In the genomic region with DNA sequence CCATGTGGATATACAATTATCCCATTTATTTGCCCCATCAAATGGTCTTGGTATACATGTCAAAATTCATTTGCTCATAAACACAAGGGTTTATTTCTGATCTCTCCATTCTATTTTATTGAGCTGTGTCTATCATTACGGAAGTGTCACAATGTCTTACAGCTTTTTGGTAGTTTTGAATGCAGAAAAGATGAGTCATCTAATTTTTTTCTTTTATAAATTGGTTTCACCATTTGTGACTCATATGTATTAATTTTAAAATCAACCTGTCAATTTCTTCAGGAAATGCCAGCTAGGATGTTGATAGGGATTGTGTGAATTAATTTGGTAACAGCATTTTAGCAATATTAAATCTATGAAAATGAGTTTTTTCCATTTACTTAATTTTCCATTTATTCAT, we compare ENCODE assay signal across 17 cellular contexts.
DNase-seq lines count a peak whose midpoint lies in the region; ATAC-seq, FAIRE-seq and TF ChIP-seq lines count a peak whose summit lies in the region.
"Had no signal": no experiment of that assay in that cellular context is flagged by ENCODE, and none has a peak within 500 bp of the region (broad histone marks: within the 10 kb centered on the region; RNA-seq: fewer than 3 reads in every experiment).

No MANE protein-coding gene starts in this region.

- H4K8ac ChIP-seq in IMR-90 (ENCODE audit: low read depth in 2 of 2, low read length in 2 of 2), result no peak overlapping the region

- no peaks in the 10 kb centered on the region for H3K79me1 ChIP-seq in IMR-90 (ENCODE audit: low read depth in 1 of 2, low read length in 2 of 2)

- no peak overlapping the region for H3K14ac ChIP-seq in IMR-90 (replicated peaks; ENCODE audit: low read depth, low read length)

- H2AFZ ChIP-seq in IMR-90 (replicated peaks; ENCODE audit: low read length, poor library complexity), result no peak overlapping the region
- H2AFZ ChIP-seq: GM23338 had no signal

- WGBS in A549 (ENCODE audit: missing lambda C conversion rate), result 86% methylated on average over 1 of the region's 1 CpG
- WGBS in IMR-90 (ENCODE audit: extremely low coverage in 2 of 2, insufficient read length in 1 of 2), 2 experiments, result no CpG with 5 or more reads among the region's 1 CpG
- 86 to 91% (median 91%) methylated on average over 1 of the region's 1 CpG for WGBS in small intestine, 3 donors
- WGBS in lower leg skin, 2 donors, result 89 to 92% methylated on average over 1 of the region's 1 CpG

- H2AK9ac ChIP-seq in IMR-90 (replicated peaks; ENCODE audit: low read depth, low read length, poor library complexity), result no peak overlapping the region

- no peak overlapping the region for H3K18ac ChIP-seq in IMR-90 (ENCODE audit: low read depth, low read length)

- no peak for TF ChIP-seq RAD21 in A549 (conservative IDR thresholded peaks at IDR 0.05 in 1 of 2, IDR thresholded peaks at IDR 0.05 in 1 of 2)
- TF ChIP-seq RAD21 in IMR-90 (IDR thresholded peaks at IDR 0.05; ENCODE audit: low read length), result no peak

- no peaks in the 10 kb centered on the region for H3K36me3 ChIP-seq in IMR-90 (ENCODE audit: control insufficient read depth, insufficient read depth, low read length)
- H3K36me3 ChIP-seq in small intestine (ENCODE audit: control insufficient read depth in 2 of 2, insufficient read depth in 2 of 2, low read length in 2 of 2), result no peaks in the 10 kb centered on the region
- H3K36me3 ChIP-seq: BLaER1 had no signal

- H2AK5ac ChIP-seq in IMR-90 (ENCODE audit: low read depth, low read length), result no peak overlapping the region

- H3K9ac ChIP-seq in IMR-90 (ENCODE audit: low read depth, low read length), result no peak overlapping the region
- H3K9ac ChIP-seq: BLaER1 had no signal

- no peaks in the 10 kb centered on the region for H3K9me3 ChIP-seq in A549
- no peaks in the 10 kb centered on the region for H3K9me3 ChIP-seq in IMR-90 (ENCODE audit: control insufficient read depth, insufficient read depth, low read length)
- H3K9me3 ChIP-seq in small intestine (ENCODE audit: control insufficient read depth, low read depth), result no peaks in the 10 kb centered on the region
- H3K9me3 ChIP-seq: BLaER1 had no signal

- CTCF ChIA-PET in A549 (lab: Yijun Ruan, JAX) (no interaction called here), IMR-90 (lab: Yijun Ruan, JAX) (no interaction called here)

- no peak for TF ChIP-seq CTCF in A549 (IDR thresholded peaks at IDR 0.05)
- TF ChIP-seq CTCF in IMR-90 (conservative IDR thresholded peaks at IDR 0.05; ENCODE audit: low read depth, low read length), result no peak
- no peak for TF ChIP-seq CTCF in epithelial cell of esophagus (IDR thresholded peaks at IDR 0.05; ENCODE audit: insufficient read depth, low read depth, low read length, missing control alignments)
- TF ChIP-seq CTCF in lower leg skin (IDR thresholded peaks at IDR 0.05), result no peak

- intact Hi-C loops in IMR-90 (cut with micrococcal nuclease), result no loop called here
- intact Hi-C loops in lower leg skin (cut with DNase I; ENCODE audit: low total_unique reads), result no loop called here

- no peak overlapping the region for H4K5ac ChIP-seq in IMR-90 (ENCODE audit: low read depth, low read length)

- H3K27me3 ChIP-seq in IMR-90 (ENCODE audit: control insufficient read depth, insufficient read depth, low read length) (no peaks in the 10 kb centered on the region), small intestine (ENCODE audit: control insufficient read depth in 2 of 2, insufficient read depth in 2 of 2, low read length in 2 of 2) (no peaks in the 10 kb centered on the region)
- H3K27me3 ChIP-seq: BLaER1 had no signal

- H3K4ac ChIP-seq in IMR-90 (ENCODE audit: low read depth, low read length), result no peak overlapping the region

- dilution Hi-C loops in IMR-90 (cut with HindIII; ENCODE audit: low sequenced_read_pairs, unreplicated experiment), result no loop called here

- no peak for ATAC-seq in A549
- ATAC-seq in IMR-90 (ENCODE audit: low read depth), result no peak
- ATAC-seq: GM23338, K562 had no signal

- H4K91ac ChIP-seq in IMR-90 (ENCODE audit: insufficient read depth, low read depth, low read length), result no peak overlapping the region

- H2BK5ac ChIP-seq in IMR-90 (ENCODE audit: low read depth, low read length, poor library complexity, severe bottlenecking), result no peak overlapping the region

- TF ChIP-seq EP300 in A549 (IDR thresholded peaks at IDR 0.05), result no peak

- H2BK15ac ChIP-seq in IMR-90 (ENCODE audit: low read depth, low read length), result no peak overlapping the region

- H3K9me1 ChIP-seq in IMR-90 (ENCODE audit: insufficient read depth, low read length), result no peaks in the 10 kb centered on the region

- no peak overlapping the region for H3K4me3 ChIP-seq in A549
- H3K4me3 ChIP-seq in IMR-90 (ENCODE audit: insufficient read depth, low read depth, low read length), result no peak overlapping the region
- no peak overlapping the region for H3K4me3 ChIP-seq in epithelial cell of esophagus (ENCODE audit: low read length)
- no peak overlapping the region for H3K4me3 ChIP-seq in small intestine (ENCODE audit: low read depth in 1 of 2, low read length in 2 of 2)
- no peak overlapping the region for H3K4me3 ChIP-seq in lower leg skin (ENCODE audit: low read depth, poor library complexity, severe bottlenecking)
- H3K4me3 ChIP-seq: BLaER1, GM23338, K562 had no signal

- DNase-seq in A549 (ENCODE audit: low read depth in 1 of 2, low spot score in 1 of 2), result no peak
- no peak for DNase-seq in IMR-90
- DNase-seq in epithelial cell of esophagus (ENCODE audit: low read depth), result peak; percentile 21
- no peak for DNase-seq in small intestine
- DNase-seq in HPDE6-E6E7 (ENCODE audit: extremely low spot score), result no peak
- DNase-seq in lower leg skin (ENCODE audit: low spot score in 2 of 2), result no peak
- DNase-seq: CD4-positive, alpha-beta memory T cell; DMS153; DMS79; GDM1; HCEC 1CT had no signal

- H4K20me1 ChIP-seq in IMR-90 (ENCODE audit: insufficient read depth, low read length), result no peaks in the 10 kb centered on the region
- H4K20me1 ChIP-seq: BLaER1 had no signal

- H3K56ac ChIP-seq in IMR-90 (ENCODE audit: extremely low read depth, insufficient read depth, low read length), result no peak overlapping the region

- FAIRE-seq in A549 (lab: Jason Lieb, UNC) (no peak), small intestine (lab: Jason Lieb, UNC) (peak; percentile 47)
- FAIRE-seq: GM12892, GM18507, H54, K562 had no signal

- no peak overlapping the region for H3K27ac ChIP-seq in A549
- no peak overlapping the region for H3K27ac ChIP-seq in IMR-90 (ENCODE audit: insufficient read depth, low read length)
- H3K27ac ChIP-seq in small intestine (ENCODE audit: low read depth in 1 of 2, low read length in 1 of 2), result no peak overlapping the region
- H3K27ac ChIP-seq: BLaER1 had no signal

- peaks cover 7% of the 10 kb centered on the region; the same call in 2 of the 3 replicates for H3K4me1 ChIP-seq in A549
- no peaks in the 10 kb centered on the region for H3K4me1 ChIP-seq in IMR-90 (ENCODE audit: control insufficient read depth, insufficient read depth, low read length)
- no peaks in the 10 kb centered on the region for H3K4me1 ChIP-seq in small intestine (ENCODE audit: control insufficient read depth in 2 of 2, insufficient read depth in 1 of 2, low read depth in 1 of 2, low read length in 1 of 2)
- H3K4me1 ChIP-seq: BLaER1 had no signal

- H3K23ac ChIP-seq in IMR-90 (ENCODE audit: low read depth, low read length), result no peak overlapping the region

- TF ChIP-seq POLR2A in A549 (IDR thresholded peaks at IDR 0.05; ENCODE audit: low read length) (no peak), IMR-90 (IDR thresholded peaks at IDR 0.05; ENCODE audit: low read depth, low read length) (no peak), lower leg skin (IDR thresholded peaks at IDR 0.05) (no peak)

- H3K4me2 ChIP-seq in A549 (no peak overlapping the region), IMR-90 (ENCODE audit: low read depth, low read length) (no peak overlapping the region)
- H3K4me2 ChIP-seq: BLaER1, GM23338 had no signal

- BruUV-seq in IMR-90 (replicated peaks; lab: Mats Ljungman, UMichigan), result no TSS peak

- H2BK120ac ChIP-seq in IMR-90 (ENCODE audit: low read depth, low read length), result no peak overlapping the region

- POLR2A ChIA-PET in A549 (lab: Yijun Ruan, JAX), result no interaction called here
- POLR2A ChIA-PET in IMR-90 (lab: Charles Lee; ENCODE audit: unreplicated experiment), result no interaction called here

- in situ Hi-C loops in IMR-90 (cut with MboI; ENCODE audit: low sequenced_read_pairs), result no loop called here

- no peak overlapping the region for H2BK20ac ChIP-seq in IMR-90 (ENCODE audit: low read depth, low read length)

TF ChIP-seq in A549, 52 proteins besides CTCF, POLR2A, EP300 and RAD21:
- TF ChIP-seq ZNF302 (CRISPR knock-in tag; IDR thresholded peaks at IDR 0.05), result no peak
- TF ChIP-seq MAFK (IDR thresholded peaks at IDR 0.05; ENCODE audit: partially characterized antibody), result peak; percentile 21
- no peak for TF ChIP-seq FOSL2 (IDR thresholded peaks at IDR 0.05)
- TF ChIP-seq FOSL2 (CRISPR knock-in tag; IDR thresholded peaks at IDR 0.05), result peak; percentile 66

TF ChIP-seq in IMR-90, 13 proteins besides CTCF, POLR2A, EP300 and RAD21:
- 0 out of 2 replicates have a peak, but pooled peaks have one; percentile 11 for TF ChIP-seq FOS (IDR thresholded peaks at IDR 0.05; ENCODE audit: low read depth, low read length)
- peak; percentile 36; the same call in 1 of the 2 replicates for TF ChIP-seq MAFK (IDR thresholded peaks at IDR 0.05; ENCODE audit: low read depth, low read length)
- TF ChIP-seq ELK1 (IDR thresholded peaks at IDR 0.05; ENCODE audit: borderline replicate concordance, low read depth, low read length), result no peak
